Comparison of ENCODE assay signal across 1 cellular context in the genomic region with DNA sequence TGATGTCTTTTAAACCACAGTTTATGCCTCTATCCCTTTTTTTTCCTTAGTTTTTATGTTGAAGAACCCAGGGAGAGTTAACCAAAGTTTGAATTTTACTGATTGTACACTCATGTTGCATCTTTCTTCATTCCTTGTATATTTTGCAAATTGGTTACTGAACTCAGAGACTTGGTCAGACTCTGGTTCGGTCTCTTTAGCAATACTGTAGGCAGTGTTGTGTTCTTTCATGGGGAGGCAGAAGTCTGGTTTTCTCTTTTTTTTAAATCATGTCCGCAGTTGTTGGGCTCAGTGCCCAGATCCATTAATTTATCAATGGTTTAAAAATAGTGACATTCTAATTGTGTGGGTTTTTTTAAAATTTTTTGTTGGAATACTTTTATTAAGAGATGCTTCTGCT.
TF ChIP-seq lines count a peak whose summit lies in the region.

No MANE protein-coding gene starts in this region.

TF ChIP-seq in IMR-90, 13 proteins besides CTCF, POLR2A, EP300 and RAD21:
- TF ChIP-seq MAFK (IDR thresholded peaks at IDR 0.05; ENCODE audit: low read depth, low read length), result no peak
